Comparison of ENCODE assay signal across 15 cellular contexts in the genomic region with DNA sequence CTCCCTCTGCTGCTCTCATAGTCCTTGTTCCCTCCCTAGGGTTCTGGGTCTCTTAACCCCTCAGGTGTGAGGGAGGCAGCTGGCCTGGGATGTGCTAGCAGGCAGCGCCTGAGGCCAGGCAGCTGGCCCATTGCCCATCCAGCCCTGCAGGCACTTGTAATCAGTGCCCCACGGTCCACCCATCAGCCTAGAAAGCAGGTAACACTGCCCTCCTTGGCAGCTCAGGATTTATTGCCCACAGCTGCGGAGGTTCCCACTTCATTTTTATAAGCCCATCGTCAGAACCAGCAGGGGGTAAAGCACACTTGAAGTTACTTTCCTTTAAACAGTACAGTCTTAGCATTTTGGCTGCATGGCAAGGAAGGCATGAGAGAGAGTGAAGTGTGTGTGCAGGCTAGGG.
DNase-seq lines count a peak whose midpoint lies in the region; ATAC-seq and TF ChIP-seq lines count a peak whose summit lies in the region.
"Had no signal": no experiment of that assay in that cellular context is flagged by ENCODE, and none has a peak within 500 bp of the region (broad histone marks: within the 10 kb centered on the region; RNA-seq: fewer than 3 reads in every experiment).

No MANE protein-coding gene starts in this region.

- no peaks in the 10 kb centered on the region for H3K4me1 Mint-ChIP-seq in activated T-cell treated with anti-CD3 and anti-CD28 coated beads, Interleukin-2, amount 50 U/mL, for 24 hours (ENCODE audit: low read depth)
- no peaks in the 10 kb centered on the region for H3K4me1 Mint-ChIP-seq in osteocyte (ENCODE audit: unreplicated experiment)
- H3K4me1 Mint-ChIP-seq: immature natural killer cell had no signal

- intact Hi-C loops in left colon (cut with DNase I, micrococcal nuclease), result no loop called here

- peak; percentile 79 for ATAC-seq in left colon
- no peak for ATAC-seq in HG02571 (IDR thresholded peaks at IDR 0.05; ENCODE audit: unreplicated experiment)

- H3K4me3 Mint-ChIP-seq in activated T-cell treated with anti-CD3 and anti-CD28 coated beads, Interleukin-2, amount 50 U/mL, for 24 hours, result no peak overlapping the region
- no peak overlapping the region for H3K4me3 Mint-ChIP-seq in osteocyte (ENCODE audit: unreplicated experiment)
- H3K4me3 Mint-ChIP-seq: immature natural killer cell; stimulated activated naive CD8-positive, alpha-beta T cell treated with anti-CD3 and anti-CD28 coated beads, Interleukin-15, Interleukin-2, amounts not matched to agents 100 ng/mL and 50 ng/mL, for 24 hours had no signal

- DNase-seq in DMS153 treated with DMSO at 0.1 percent for 48 hours (lab: John Stamatoyannopoulos, UW; ENCODE audit: unreplicated experiment) (peak; percentile 90), NCI-H146 (lab: John Stamatoyannopoulos, UW) (peak; percentile 93), NCI-H524 treated with DMSO at 0.1 percent for 48 hours (lab: John Stamatoyannopoulos, UW) (peak; percentile 88), left colon (peak; percentile 42), Kasumi-1 (lab: John Stamatoyannopoulos, UW) (no peak), osteocyte (ENCODE audit: extremely low spot score, unreplicated experiment) (no peak)
- no peak for DNase-seq in activated T-cell treated with anti-CD3 and anti-CD28 coated beads, Interleukin-2, amount 50 U/mL, for 24 hours
- DNase-seq: activated CD4-positive, alpha-beta T cell treated with anti-CD3 and anti-CD28 coated beads, Interleukin-2, amount 50 U/mL, for 1 hour; activated T-cell treated with anti-CD3 and anti-CD28 coated beads, Interleukin-2, amount 50 U/mL, for 48 hours; adrenal gland; cerebellar nuclear complex; immature natural killer cell; NCI-H82 had no signal

- no peaks in the 10 kb centered on the region for H3K9me3 Mint-ChIP-seq in activated T-cell treated with anti-CD3 and anti-CD28 coated beads, Interleukin-2, amount 50 U/mL, for 24 hours
- H3K9me3 Mint-ChIP-seq in osteocyte (ENCODE audit: unreplicated experiment), result no peaks in the 10 kb centered on the region
- H3K9me3 Mint-ChIP-seq: immature natural killer cell; stimulated activated naive CD8-positive, alpha-beta T cell treated with anti-CD3 and anti-CD28 coated beads, Interleukin-15, Interleukin-2, amounts not matched to agents 100 ng/mL and 50 ng/mL, for 24 hours had no signal

- H3K27ac Mint-ChIP-seq in activated T-cell treated with anti-CD3 and anti-CD28 coated beads, Interleukin-2, amount 50 U/mL, for 24 hours, result no peak overlapping the region
- H3K27ac Mint-ChIP-seq in osteocyte (ENCODE audit: unreplicated experiment), result no peak overlapping the region
- H3K27ac Mint-ChIP-seq: immature natural killer cell; stimulated activated naive CD8-positive, alpha-beta T cell treated with anti-CD3 and anti-CD28 coated beads, Interleukin-15, Interleukin-2, amounts not matched to agents 100 ng/mL and 50 ng/mL, for 24 hours had no signal

- TF ChIP-seq CTCF in osteocyte (IDR thresholded peaks at IDR 0.05), result no peak

- H3K36me3 Mint-ChIP-seq in activated T-cell treated with anti-CD3 and anti-CD28 coated beads, Interleukin-2, amount 50 U/mL, for 24 hours (ENCODE audit: low read depth), result no peaks in the 10 kb centered on the region
- no peaks in the 10 kb centered on the region for H3K36me3 Mint-ChIP-seq in osteocyte (ENCODE audit: unreplicated experiment)
- H3K36me3 Mint-ChIP-seq: immature natural killer cell had no signal

- H3K27me3 Mint-ChIP-seq in activated T-cell treated with anti-CD3 and anti-CD28 coated beads, Interleukin-2, amount 50 U/mL, for 24 hours, result no peaks in the 10 kb centered on the region
- peaks cover 22% of the 10 kb centered on the region for H3K27me3 Mint-ChIP-seq in osteocyte (ENCODE audit: unreplicated experiment)
- H3K27me3 Mint-ChIP-seq: stimulated activated naive CD8-positive, alpha-beta T cell treated with anti-CD3 and anti-CD28 coated beads, Interleukin-15, Interleukin-2, amounts not matched to agents 100 ng/mL and 50 ng/mL, for 24 hours had no signal

Comparison
In these comparisons a context has a peak if more than half of its experiments do, and no peak if none do; other contexts are left out.
1. DNase-seq: peak in DMS153 treated with DMSO at 0.1 percent for 48 hours (single experiment), NCI-H146 (single experiment), NCI-H524 treated with DMSO at 0.1 percent for 48 hours (single experiment) and left colon (2 of 2); none in activated T-cell treated with anti-CD3 and anti-CD28 coated beads, Interleukin-2, amount 50 U/mL, for 24 hours (single experiment), Kasumi-1 (0 of 2) and osteocyte (single experiment).